In the genomic region with DNA sequence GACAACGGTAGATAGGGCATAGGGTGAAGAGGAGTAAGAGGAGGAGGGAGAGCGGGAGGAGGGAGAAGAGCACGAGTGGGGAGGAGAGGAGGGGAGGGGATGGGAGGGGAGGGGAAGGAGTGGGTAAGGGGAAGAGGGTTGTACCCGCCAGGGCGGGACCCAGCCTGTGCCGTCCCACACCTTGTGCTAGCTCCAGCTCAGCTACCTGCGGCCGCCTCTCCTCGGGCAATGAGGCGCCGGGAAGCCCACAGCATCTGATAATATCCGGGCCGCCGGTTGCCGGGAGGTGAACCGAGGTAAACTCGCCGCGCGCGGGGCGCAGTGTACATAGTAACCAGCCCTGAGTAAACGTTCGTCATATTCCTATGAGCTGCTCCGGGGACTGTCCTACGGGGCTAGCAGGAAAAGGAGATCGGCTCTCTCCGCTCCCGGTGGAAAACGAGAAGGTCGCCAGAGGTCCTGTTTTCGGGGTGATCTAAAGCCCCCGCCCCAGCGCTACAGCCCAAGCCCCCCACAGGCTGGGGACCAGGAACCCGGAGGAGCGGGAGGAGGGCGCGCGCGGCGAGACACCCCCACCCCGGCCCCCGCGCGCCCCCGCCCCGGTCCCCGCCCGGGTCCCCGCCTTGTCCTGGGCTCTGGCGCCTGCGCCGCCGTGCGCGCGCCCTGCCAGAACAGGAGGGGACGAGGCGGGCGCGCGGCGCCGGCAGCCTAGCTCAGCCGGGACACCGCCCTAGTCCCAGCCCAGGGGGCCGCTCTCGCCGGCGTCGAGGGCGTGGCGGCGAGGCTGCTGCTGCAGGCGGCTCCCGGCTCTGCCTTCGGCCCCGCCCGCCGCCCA, we compare ENCODE assay signal across 8 cellular contexts. TPM values are rescaled to one million over a fixed set of nuclear protein-coding genes. Genes with fewer than 3 reads are reported as not detected.
A peak's percentile ranks its signal among the peaks of the same experiment; 100 is the strongest.
DNase-seq lines count a peak whose midpoint lies in the region; ATAC-seq and TF ChIP-seq lines count a peak whose summit lies in the region.

A gene (plus strand): TSS at position 669 of the 835 bp plus-strand sequence. CDS start 11,537 bp downstream, outside the sequence.

- peaks cover 40 to 80% (median 56%) of the 10 kb centered on the region in 4 donors for H3K4me1 Mint-ChIP-seq in CD4-positive, alpha-beta memory T cell
- peaks cover 58% of the 10 kb centered on the region for H3K4me1 Mint-ChIP-seq in T-helper 1 cell treated with Interleukin-12 subunit alpha and Interleukin-12 subunit beta and Interleukin-4 antibody, amounts not matched to agents 30 μg/mL and 1 μg/mL, for 36 hours (ENCODE audit: low read depth)

- TF ChIP-seq POLR2A in adrenal gland (IDR thresholded peaks at IDR 0.05) = no peak
- TF ChIP-seq POLR2A in tibial nerve (IDR thresholded peaks at IDR 0.05) = no peak

- TF ChIP-seq EP300 in tibial nerve (IDR thresholded peaks at IDR 0.05) = no peak

- no peaks in the 10 kb centered on the region for H3K9me3 ChIP-seq in CD4-positive, alpha-beta memory T cell (ENCODE audit: control insufficient read depth in 1 of 2, low read length in 2 of 2)
- H3K9me3 ChIP-seq in adrenal gland (replicated peaks in 1 of 3) (no peaks in the 10 kb centered on the region), heart right ventricle (no peaks in the 10 kb centered on the region), tibial nerve (no peaks in the 10 kb centered on the region)

- peaks cover 0 to 4% (median 0%) of the 10 kb centered on the region in 8 donors for H3K9me3 Mint-ChIP-seq in CD4-positive, alpha-beta memory T cell
- no peaks in the 10 kb centered on the region for H3K9me3 Mint-ChIP-seq in T-helper 1 cell treated with Interleukin-12 subunit alpha and Interleukin-12 subunit beta and Interleukin-4 antibody, amounts not matched to agents 30 μg/mL and 1 μg/mL, for 36 hours

- intact Hi-C loops in CD4-positive, alpha-beta memory T cell (cut with micrococcal nuclease) = loop anchor here (1.0 to 10.0 kb wide), 8 partner anchors 16 to 422 kb away; a partner anchor contains a TSS
- intact Hi-C loops in adrenal gland (cut with DNase I) = no loop called here
- intact Hi-C loops in heart right ventricle (cut with DNase I) = loop anchor here in 6 of 10 donors (1.0 to 10.0 kb wide), 6 partner anchors 28 to 88 kb away; a partner anchor contains a TSS

- CTCF ChIA-PET in CD4-positive, alpha-beta memory T cell (lab: Charles Lee; ENCODE audit: partially characterized antibody) = interaction anchor here (1.0 to 6.6 kb wide), 14 partner anchors 11 to 110 kb away, joined by 3 to 38 read pairs (median 5); a partner anchor contains a TSS

- 1 to 3% (median 1%) methylated on average over 15 to 80 of the region's 80 CpGs for WGBS in adrenal gland, 4 donors
- WGBS in heart right ventricle, 2 donors = 0 to 1% methylated on average over 45 to 79 of the region's 80 CpGs
- 1 to 2% methylated on average over 30 to 46 of the region's 80 CpGs for WGBS in tibial nerve, 2 donors

- H3K4me3 ChIP-seq in CD4-positive, alpha-beta memory T cell (ENCODE audit: low read length in 2 of 2) = peak within 1 kb of the TSS; percentile 83 to 84
- H3K4me3 ChIP-seq in H7 (ENCODE audit: insufficient read depth, low read depth, low read length) (peak within 1 kb of the TSS; percentile 91), adrenal gland (peak within 1 kb of the TSS in 2 of 4 donors; percentile 56 to 88), heart right ventricle (peak within 1 kb of the TSS; percentile 40 to 87 (median 76)), tibial nerve (peak within 1 kb of the TSS; percentile 62 to 78 (median 70))

- no peak for TF ChIP-seq CTCF in adrenal gland (IDR thresholded peaks at IDR 0.05)
- no peak for TF ChIP-seq CTCF in heart right ventricle (IDR thresholded peaks at IDR 0.05)
- no peak for TF ChIP-seq CTCF in tibial nerve (IDR thresholded peaks at IDR 0.05)

- peak within 1 kb of the TSS; percentile 93 for H3K27ac ChIP-seq in CD4-positive, alpha-beta memory T cell (ENCODE audit: low read depth, low read length)
- H3K27ac ChIP-seq in adrenal gland (peak within 1 kb of the TSS in 3 of 5 donors; percentile 37 to 73 (median 70)), heart right ventricle (peak within 1 kb of the TSS; percentile 60 to 92 (median 88)), tibial nerve (peak within 1 kb of the TSS; percentile 64 to 95 (median 83))

- DNase-seq in CD4-positive, alpha-beta memory T cell = peak; percentile 89 to 96 (median 92)
- DNase-seq in H7 = peak; percentile 98
- DNase-seq in NCI-H146 treated with DMSO at 0.1 percent for 48 hours (lab: John Stamatoyannopoulos, UW; ENCODE audit: unreplicated experiment) = peak; percentile 61
- peak; percentile 58 to 83 (median 66) for DNase-seq in adrenal gland
- DNase-seq in heart right ventricle = peak; percentile 77 to 89
- DNase-seq in pons (ENCODE audit: low spot score) = peak; percentile 68
- DNase-seq in tibial nerve (ENCODE audit: low spot score in 2 of 2) = peak; percentile 42 to 53

- no peaks in the 10 kb centered on the region for H3K27me3 ChIP-seq in CD4-positive, alpha-beta memory T cell (ENCODE audit: insufficient read depth, low read length)
- H3K27me3 ChIP-seq in H7 (ENCODE audit: control insufficient read depth, insufficient read depth, low read length) (no peaks in the 10 kb centered on the region), adrenal gland (no peaks in the 10 kb centered on the region), heart right ventricle (peaks cover 0 to 4% (median 0%) of the 10 kb centered on the region in 7 donors), tibial nerve (no peaks in the 10 kb centered on the region)

- no peaks in the 10 kb centered on the region for H3K36me3 ChIP-seq in CD4-positive, alpha-beta memory T cell (ENCODE audit: insufficient read depth, low read length)
- H3K36me3 ChIP-seq in H7 (replicated peaks; ENCODE audit: control insufficient read depth, insufficient read depth, low read length) (no peaks in the 10 kb centered on the region), adrenal gland (replicated peaks in 1 of 2) (no peaks in the 10 kb centered on the region), heart right ventricle (no peaks in the 10 kb centered on the region), tibial nerve (no peaks in the 10 kb centered on the region)

- peaks cover 64% of the 10 kb centered on the region for H3K4me1 ChIP-seq in CD4-positive, alpha-beta memory T cell (ENCODE audit: insufficient read depth, low read length)
- H3K4me1 ChIP-seq in adrenal gland (replicated peaks in 1 of 2) (no peaks in the 10 kb centered on the region), heart right ventricle (peaks cover 0 to 24% (median 20%) of the 10 kb centered on the region in 9 donors), tibial nerve (peaks cover 0 to 33% (median 6%) of the 10 kb centered on the region in 4 donors)

- POLR2A ChIA-PET in CD4-positive, alpha-beta memory T cell (lab: Charles Lee; ENCODE audit: partially characterized antibody) = interaction anchor here (0.6 to 16.6 kb wide), 31 partner anchors 8 to 426 kb away, joined by 3 to 459 read pairs (median 5); a partner anchor contains a TSS

- H3K27me3 Mint-ChIP-seq in CD4-positive, alpha-beta memory T cell = no peaks in the 10 kb centered on the region
- H3K27me3 Mint-ChIP-seq in T-helper 1 cell treated with Interleukin-12 subunit alpha and Interleukin-12 subunit beta and Interleukin-4 antibody, amounts not matched to agents 30 μg/mL and 1 μg/mL, for 36 hours (ENCODE audit: low read depth) = no peaks in the 10 kb centered on the region

- peak within 1 kb of the TSS; percentile 92 to 99 (median 98) for H3K27ac Mint-ChIP-seq in CD4-positive, alpha-beta memory T cell
- peak within 1 kb of the TSS; percentile 95 for H3K27ac Mint-ChIP-seq in T-helper 1 cell treated with Interleukin-12 subunit alpha and Interleukin-12 subunit beta and Interleukin-4 antibody, amounts not matched to agents 30 μg/mL and 1 μg/mL, for 36 hours

- peak within 1 kb of the TSS; percentile 96 to 100 (median 99) for H3K4me3 Mint-ChIP-seq in CD4-positive, alpha-beta memory T cell
- peak within 1 kb of the TSS; percentile 96 for H3K4me3 Mint-ChIP-seq in T-helper 1 cell treated with Interleukin-12 subunit alpha and Interleukin-12 subunit beta and Interleukin-4 antibody, amounts not matched to agents 30 μg/mL and 1 μg/mL, for 36 hours

- peak; percentile 95 to 99 (median 97) for ATAC-seq in heart right ventricle

- peaks cover 20 to 25% of the 10 kb centered on the region in 2 donors for H3K36me3 Mint-ChIP-seq in CD4-positive, alpha-beta memory T cell
- H3K36me3 Mint-ChIP-seq in T-helper 1 cell treated with Interleukin-12 subunit alpha and Interleukin-12 subunit beta and Interleukin-4 antibody, amounts not matched to agents 30 μg/mL and 1 μg/mL, for 36 hours (ENCODE audit: low read depth) = peaks cover 23% of the 10 kb centered on the region

RNA-seq across cellular contexts. Expression of the gene that starts here (rescaled TPM):
- 100 to 1,000 TPM; 171 to 178 TPM for total RNA-seq in CD4-positive, alpha-beta memory T cell
- 100 to 1,000 TPM; 112 to 123 TPM for polyA plus RNA-seq in CD4-positive, alpha-beta memory T cell
- 29.3 and 31.7 TPM in 2 replicates for total RNA-seq in H7 (2014; rRNA removed; shearing (Covaris generic))
- total RNA-seq in adrenal gland (1 to 10 TPM in 7 of 8 donors, under 1 TPM in 1; 0.48 to 5.6 (median 2.5) TPM), heart right ventricle (1 to 10 TPM; 3.6 to 7.9 (median 5.8) TPM), tibial nerve (10 to 100 TPM in 2 of 4 donors, 1 to 10 TPM in 2; 6.0 to 22.8 (median 10.8) TPM)
- polyA plus RNA-seq in adrenal gland (1 to 10 TPM; 1.0 to 2.5 (median 2.1) TPM), heart right ventricle (1 to 10 TPM; 2.3 to 3.1 TPM)

Comparison
In these comparisons a context has a peak if more than half of its experiments do, and no peak if none do; other contexts are left out.
1. RNA of the gene that starts here (polyA plus RNA-seq): 112 to 123 TPM in CD4-positive, alpha-beta memory T cell; 2.3 to 3.1 TPM in heart right ventricle and 1.0 to 2.5 TPM in adrenal gland; every median in the first group is over 10 times any median in the second.
2. DNase-seq: peak in every context shown above with its lines; median percentile 98 in H7; 92 in CD4-positive, alpha-beta memory T cell; 83 in heart right ventricle; 68 in pons; 66 in adrenal gland; 61 in NCI-H146 treated with DMSO at 0.1 percent for 48 hours; 48 in tibial nerve.
3. intact Hi-C loops: an anchor here in CD4-positive, alpha-beta memory T cell (1.0 to 10.0 kb wide) and heart right ventricle (1.0 to 10.0 kb wide); none called in adrenal gland.
4. Peak in every context shown above with its lines, with median percentiles within 50 percentile points of each other: H3K27ac ChIP-seq.